In the genomic region with DNA sequence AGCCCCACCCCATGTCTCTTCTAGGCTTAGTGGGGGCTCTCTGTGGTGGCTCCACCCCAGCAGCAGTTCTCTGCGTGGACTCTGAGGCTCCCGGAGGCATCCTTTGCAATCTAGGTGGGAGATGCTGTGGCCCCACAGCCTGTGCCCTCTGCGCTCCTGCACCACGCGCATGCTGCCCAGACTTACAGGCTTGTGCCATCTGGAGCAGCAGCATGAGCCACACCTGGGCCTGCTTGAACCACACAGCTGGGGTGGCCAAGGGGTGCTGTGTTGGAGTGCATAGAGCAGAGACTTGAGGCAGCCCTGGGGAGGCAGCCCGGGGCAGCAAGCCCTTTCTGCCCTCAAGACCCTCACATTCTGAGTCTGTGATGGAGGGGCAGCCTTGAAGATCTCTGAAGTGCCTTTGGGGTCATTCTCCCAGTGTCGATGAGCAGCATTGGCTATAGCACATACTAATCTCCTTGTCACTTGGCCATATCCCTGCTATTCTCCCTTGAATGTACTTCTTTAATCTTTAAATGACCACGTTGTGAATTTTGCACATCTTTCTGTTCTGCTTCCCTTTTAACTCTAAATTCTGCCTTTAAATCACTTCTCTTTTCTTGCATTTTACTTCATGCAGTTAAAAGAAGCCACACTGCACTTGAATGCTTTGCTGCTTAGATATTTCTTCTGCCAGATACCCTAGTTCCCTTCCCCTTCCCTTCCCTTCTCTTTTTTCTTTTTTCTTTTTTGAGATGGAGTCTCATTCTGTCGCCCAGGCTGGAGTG, we compare ENCODE assay signal across 17 cellular contexts.
DNase-seq lines count a peak whose midpoint lies in the region; ATAC-seq and TF ChIP-seq lines count a peak whose summit lies in the region.
"Had no signal": no experiment of that assay in that cellular context is flagged by ENCODE, and none has a peak within 500 bp of the region (broad histone marks: within the 10 kb centered on the region; RNA-seq: fewer than 3 reads in every experiment).

No MANE protein-coding gene starts in this region.

- no peak overlapping the region for H3K4me3 ChIP-seq in CD4-positive, CD25-positive, alpha-beta regulatory T cell (ENCODE audit: low read depth, low read length)
- H3K4me3 ChIP-seq in endodermal cell (ENCODE audit: low read length), result no peak overlapping the region
- H3K4me3 ChIP-seq: A549, BLaER1, K562, Peyer's patch had no signal

- H3K9me3 ChIP-seq in CD4-positive, CD25-positive, alpha-beta regulatory T cell (ENCODE audit: control insufficient read depth in 2 of 2, low read length in 2 of 2), result no peaks in the 10 kb centered on the region
- no peaks in the 10 kb centered on the region for H3K9me3 ChIP-seq in endodermal cell (ENCODE audit: control insufficient read depth, low read length)
- H3K9me3 ChIP-seq: A549, BLaER1, Peyer's patch had no signal

- H3K4me3 Mint-ChIP-seq in CD4-positive, CD25-positive, alpha-beta regulatory T cell, result no peak overlapping the region
- H3K4me3 Mint-ChIP-seq in endodermal cell, result no peak overlapping the region
- H3K4me3 Mint-ChIP-seq: H9 had no signal

- H3K27me3 ChIP-seq in CD4-positive, CD25-positive, alpha-beta regulatory T cell (ENCODE audit: control insufficient read depth, insufficient read depth, low read length), result no peaks in the 10 kb centered on the region
- no peaks in the 10 kb centered on the region for H3K27me3 ChIP-seq in endodermal cell (ENCODE audit: control insufficient read depth, insufficient read depth, low read length, poor library complexity, severe bottlenecking)
- H3K27me3 ChIP-seq: BLaER1, Peyer's patch had no signal

- no peak overlapping the region for H3K9ac ChIP-seq in endodermal cell (ENCODE audit: extremely low read depth, low read length, poor library complexity, severe bottlenecking)
- H3K9ac ChIP-seq: BLaER1 had no signal

- ATAC-seq in CD4-positive, CD25-positive, alpha-beta regulatory T cell (ENCODE audit: low read depth in 2 of 2), result no peak
- no peak for ATAC-seq in omental fat pad (ENCODE audit: low FRiP score)
- ATAC-seq: A549, K562 had no signal

- H3K27ac ChIP-seq in CD4-positive, CD25-positive, alpha-beta regulatory T cell (ENCODE audit: insufficient read depth, low read length, poor library complexity, severe bottlenecking), result no peak overlapping the region
- peak overlapping the region; percentile 61 for H3K27ac ChIP-seq in caudate nucleus (ENCODE audit: low read depth, low read length)
- H3K27ac ChIP-seq in endodermal cell (ENCODE audit: low read depth, low read length), result no peak overlapping the region
- H3K27ac ChIP-seq: A549, BLaER1, Peyer's patch had no signal

- H3K4me1 ChIP-seq in CD4-positive, CD25-positive, alpha-beta regulatory T cell (ENCODE audit: control insufficient read depth, insufficient read depth, low read length, poor library complexity, severe bottlenecking), result no peaks in the 10 kb centered on the region
- H3K4me1 ChIP-seq in endodermal cell (ENCODE audit: control insufficient read depth, insufficient read depth, low read length), result no peaks in the 10 kb centered on the region
- H3K4me1 ChIP-seq: A549, Peyer's patch had no signal

- TF ChIP-seq CTCF in omental fat pad (IDR thresholded peaks at IDR 0.05) (no peak), endodermal cell (conservative IDR thresholded peaks at IDR 0.05) (no peak)

- H3K27ac Mint-ChIP-seq in CD4-positive, CD25-positive, alpha-beta regulatory T cell, result peak overlapping the region in 2 of 3 donors; percentile 8 to 40
- H3K27ac Mint-ChIP-seq in endodermal cell, result no peak overlapping the region
- H3K27ac Mint-ChIP-seq: H9 had no signal

- H3K4me1 Mint-ChIP-seq in CD4-positive, CD25-positive, alpha-beta regulatory T cell, result peaks cover 0 to 2% (median 0%) of the 10 kb centered on the region in 4 donors
- no peaks in the 10 kb centered on the region for H3K4me1 Mint-ChIP-seq in endodermal cell

- WGBS in endodermal cell (ENCODE audit: insufficient coverage in 1 of 2, insufficient read length in 1 of 2), 2 experiments, result 89 to 96% methylated on average over 4 to 9 of the region's 9 CpGs

- H3K27me3 Mint-ChIP-seq in CD4-positive, CD25-positive, alpha-beta regulatory T cell, result no peaks in the 10 kb centered on the region
- H3K27me3 Mint-ChIP-seq in endodermal cell (ENCODE audit: insufficient read depth), result peaks cover 1% of the 10 kb centered on the region

- intact Hi-C loops in posterior vena cava (cut with DNase I), result no loop called here

- H3K9me3 Mint-ChIP-seq in CD4-positive, CD25-positive, alpha-beta regulatory T cell, result no peaks in the 10 kb centered on the region
- H3K9me3 Mint-ChIP-seq in endodermal cell, result no peaks in the 10 kb centered on the region
- H3K9me3 Mint-ChIP-seq: H9 had no signal

- H3K36me3 Mint-ChIP-seq in CD4-positive, CD25-positive, alpha-beta regulatory T cell, result no peaks in the 10 kb centered on the region
- no peaks in the 10 kb centered on the region for H3K36me3 Mint-ChIP-seq in endodermal cell (ENCODE audit: low read depth)

- H3K36me3 ChIP-seq in CD4-positive, CD25-positive, alpha-beta regulatory T cell (ENCODE audit: control insufficient read depth, insufficient read depth, low read length), result no peaks in the 10 kb centered on the region
- H3K36me3 ChIP-seq in endodermal cell (ENCODE audit: control insufficient read depth, insufficient read depth, low read length), result no peaks in the 10 kb centered on the region
- H3K36me3 ChIP-seq: BLaER1, Peyer's patch had no signal

- DNase-seq in activated CD8-positive, alpha-beta memory T cell treated with anti-CD3 and anti-CD28 coated beads for 24 hours, result peak; percentile 53
- no peak for DNase-seq in activated CD8-positive, alpha-beta memory T cell treated with anti-CD3 and anti-CD28 coated beads, Interleukin-2, amount 50 U/mL, for 48 hours
- no peak for DNase-seq in CD4-positive, CD25-positive, alpha-beta regulatory T cell
- DNase-seq in caudate nucleus (lab: John Stamatoyannopoulos, UW) (no peak), posterior vena cava (ENCODE audit: low spot score) (peak; percentile 45), NCI-H82 treated with DMSO at 0.1 percent for 48 hours (lab: John Stamatoyannopoulos, UW; ENCODE audit: unreplicated experiment) (no peak), omental fat pad (ENCODE audit: low spot score) (no peak), endodermal cell (no peak)
- DNase-seq: H9, NCI-H1417 treated with DMSO at 0.1 percent for 48 hours, NCI-H187 treated with DMSO at 0.1 percent for 48 hours, NCI-H226, NCI-H524 treated with DMSO at 0.1 percent for 48 hours, Peyer's patch had no signal

Comparison
In these comparisons a context has a peak if more than half of its experiments do, and no peak if none do; other contexts are left out.
1. DNase-seq: peak in activated CD8-positive, alpha-beta memory T cell treated with anti-CD3 and anti-CD28 coated beads for 24 hours (single experiment) and posterior vena cava (single experiment); none in activated CD8-positive, alpha-beta memory T cell treated with anti-CD3 and anti-CD28 coated beads, Interleukin-2, amount 50 U/mL, for 48 hours (single experiment), CD4-positive, CD25-positive, alpha-beta regulatory T cell (0 of 3), caudate nucleus (0 of 61), NCI-H82 treated with DMSO at 0.1 percent for 48 hours (single experiment), omental fat pad (single experiment) and endodermal cell (single experiment).